In the genomic region with DNA sequence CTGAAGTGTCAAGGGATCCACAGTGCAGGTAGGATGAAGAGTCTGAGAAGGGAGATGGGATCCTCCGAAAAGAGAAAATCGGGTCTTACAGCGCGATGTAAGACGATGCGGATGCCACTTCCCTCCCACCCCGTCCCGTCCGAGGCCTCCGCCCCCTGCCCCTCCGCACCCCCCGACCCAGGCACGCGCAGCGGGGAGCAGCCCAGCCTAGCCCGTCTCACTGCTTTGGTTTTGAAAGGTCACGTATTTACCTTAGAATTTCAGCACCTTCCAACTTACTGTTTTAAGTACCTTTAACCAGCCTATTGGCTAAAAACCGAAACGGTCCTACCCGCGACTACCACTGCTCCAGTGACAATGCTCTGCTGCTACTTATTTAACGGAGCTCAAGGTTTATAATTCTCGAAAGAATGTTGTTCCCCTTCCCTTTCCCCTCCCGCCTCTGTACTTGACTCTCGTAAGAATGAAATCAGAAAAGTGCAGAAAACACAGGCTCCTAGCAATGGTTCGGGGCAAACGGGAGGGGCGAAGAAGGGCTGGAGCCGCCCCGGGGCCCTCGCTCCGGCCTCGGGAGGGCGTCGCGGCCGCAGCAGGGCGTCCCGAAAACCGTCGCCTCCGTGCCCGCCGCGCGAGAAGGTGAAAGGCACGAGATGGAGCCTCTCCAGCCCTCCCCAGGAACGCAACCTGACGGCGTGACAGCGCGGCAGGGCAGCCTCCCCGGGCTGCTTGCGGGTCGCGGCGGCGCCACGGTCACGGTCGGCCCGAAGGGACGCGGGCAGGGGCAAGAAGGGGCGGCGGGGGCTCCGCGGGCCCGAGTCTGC, we compare ENCODE assay signal across 8 cellular contexts. TPM values are rescaled to one million over a fixed set of nuclear protein-coding genes. Genes with fewer than 3 reads are reported as not detected.
DNase-seq lines count a peak whose midpoint lies in the region; ATAC-seq and TF ChIP-seq lines count a peak whose summit lies in the region.

No MANE protein-coding gene starts in this region.

- peaks cover 17% of the 10 kb centered on the region for H3K4me1 ChIP-seq in mononuclear cell (ENCODE audit: insufficient read depth, low read length)

- TF ChIP-seq CTCF in endothelial cell (IDR thresholded peaks at IDR 0.05; ENCODE audit: unreplicated experiment), result no peak

- peaks cover 13% of the 10 kb centered on the region for H3K4me1 Mint-ChIP-seq in activated CD8-positive, alpha-beta memory T cell treated with anti-CD3 and anti-CD28 coated beads, Interleukin-2, amount 10 ng/mL, durations not matched to agents 7 days and 5 days
- peaks cover 10% of the 10 kb centered on the region for H3K4me1 Mint-ChIP-seq in endothelial cell (ENCODE audit: unreplicated experiment)

- H3K9me3 ChIP-seq in mononuclear cell (ENCODE audit: low read depth, low read length), result no peaks in the 10 kb centered on the region

- no peaks in the 10 kb centered on the region for H3K36me3 Mint-ChIP-seq in activated CD8-positive, alpha-beta memory T cell treated with anti-CD3 and anti-CD28 coated beads, Interleukin-2, amount 10 ng/mL, durations not matched to agents 7 days and 5 days
- peaks cover 10% of the 10 kb centered on the region for H3K36me3 Mint-ChIP-seq in endothelial cell (ENCODE audit: low read depth, unreplicated experiment)

- no peaks in the 10 kb centered on the region for H3K9me3 Mint-ChIP-seq in activated CD8-positive, alpha-beta memory T cell treated with anti-CD3 and anti-CD28 coated beads, Interleukin-2, amount 10 ng/mL, durations not matched to agents 7 days and 5 days (ENCODE audit: low read depth)
- H3K9me3 Mint-ChIP-seq in endothelial cell (ENCODE audit: unreplicated experiment), result no peaks in the 10 kb centered on the region

- no peaks in the 10 kb centered on the region for H3K27me3 ChIP-seq in mononuclear cell (ENCODE audit: insufficient read depth, low read length)

- peak; percentile 29 for ATAC-seq in HG02642 (IDR thresholded peaks at IDR 0.05; ENCODE audit: poor library complexity, unreplicated experiment)
- ATAC-seq in activated CD8-positive, alpha-beta memory T cell treated with anti-CD3 and anti-CD28 coated beads, Interleukin-2, amount 10 ng/mL, durations not matched to agents 7 days and 5 days, result peak; percentile 14
- ATAC-seq in stimulated activated naive CD8-positive, alpha-beta T cell treated with anti-CD3 and anti-CD28 coated beads, Interleukin-15, Interleukin-2, amounts not matched to agents 100 U/mL and 50 U/mL, for 24 hours, result peak; percentile 8

- H3K27me3 Mint-ChIP-seq in activated CD8-positive, alpha-beta memory T cell treated with anti-CD3 and anti-CD28 coated beads, Interleukin-2, amount 10 ng/mL, durations not matched to agents 7 days and 5 days, result no peaks in the 10 kb centered on the region
- peaks cover 7% of the 10 kb centered on the region for H3K27me3 Mint-ChIP-seq in endothelial cell (ENCODE audit: unreplicated experiment)

- H3K27ac Mint-ChIP-seq in activated CD8-positive, alpha-beta memory T cell treated with anti-CD3 and anti-CD28 coated beads, Interleukin-2, amount 10 ng/mL, durations not matched to agents 7 days and 5 days, result peak overlapping the region; percentile 86
- peak overlapping the region; percentile 26 for H3K27ac Mint-ChIP-seq in endothelial cell (ENCODE audit: unreplicated experiment)

- H3K4me3 Mint-ChIP-seq in activated CD8-positive, alpha-beta memory T cell treated with anti-CD3 and anti-CD28 coated beads, Interleukin-2, amount 10 ng/mL, durations not matched to agents 7 days and 5 days, result peak overlapping the region; percentile 91
- H3K4me3 Mint-ChIP-seq in endothelial cell (ENCODE audit: unreplicated experiment), result peak overlapping the region; percentile 91

- CTCF ChIA-PET in activated CD8-positive, alpha-beta memory T cell treated with anti-CD3 and anti-CD28 coated beads, Interleukin-2, amount 10 ng/mL, durations not matched to agents 7 days and 5 days (lab: Charles Lee), result interaction anchor here (0.9 to 2.3 kb wide), 9 partner anchors 11 to 279 kb away, joined by 3 to 27 read pairs (median 3); a partner anchor contains a TSS

- peak overlapping the region; percentile 84 for H3K4me3 ChIP-seq in mononuclear cell (ENCODE audit: low read length)

- DNase-seq in DMS79 treated with DMSO at 0.1 percent for 48 hours (lab: John Stamatoyannopoulos, UW) (peak; percentile 26), DMS79 (lab: John Stamatoyannopoulos, UW) (no peak), NCI-H1694 treated with DMSO at 0.1 percent for 48 hours (lab: John Stamatoyannopoulos, UW) (peak; percentile 24), endothelial cell (ENCODE audit: low spot score) (peak; percentile 43)
- DNase-seq in activated CD8-positive, alpha-beta memory T cell treated with anti-CD3 and anti-CD28 coated beads, Interleukin-2, amount 10 ng/mL, durations not matched to agents 7 days and 5 days, result peak; percentile 64
- DNase-seq in stimulated activated naive CD8-positive, alpha-beta T cell treated with anti-CD3 and anti-CD28 coated beads, Interleukin-15, Interleukin-2, amounts not matched to agents 100 U/mL and 50 U/mL, for 24 hours, result peak; percentile 54

RNA-seq across cellular contexts. Expression of a gene that starts 0.7 kb away (rescaled TPM):
- total RNA-seq in activated CD8-positive, alpha-beta memory T cell treated with anti-CD3 and anti-CD28 coated beads, Interleukin-2, amount 10 ng/mL, durations not matched to agents 7 days and 5 days, result 10 to 100 TPM; 23.6 to 32.7 TPM
- total RNA-seq in endothelial cell (ENCODE audit: unreplicated experiment) (35.5 TPM), mononuclear cell (50.5 TPM)

RNA-seq across cellular contexts. Expression of a gene that starts 12.4 kb away (rescaled TPM):
- under 1 TPM; 0.53 to 0.75 TPM for total RNA-seq in activated CD8-positive, alpha-beta memory T cell treated with anti-CD3 and anti-CD28 coated beads, Interleukin-2, amount 10 ng/mL, durations not matched to agents 7 days and 5 days
- total RNA-seq in endothelial cell (ENCODE audit: unreplicated experiment) (3.3 TPM), mononuclear cell (not detected)
